Comparison of ENCODE assay signal across 1 cellular context in the genomic region with DNA sequence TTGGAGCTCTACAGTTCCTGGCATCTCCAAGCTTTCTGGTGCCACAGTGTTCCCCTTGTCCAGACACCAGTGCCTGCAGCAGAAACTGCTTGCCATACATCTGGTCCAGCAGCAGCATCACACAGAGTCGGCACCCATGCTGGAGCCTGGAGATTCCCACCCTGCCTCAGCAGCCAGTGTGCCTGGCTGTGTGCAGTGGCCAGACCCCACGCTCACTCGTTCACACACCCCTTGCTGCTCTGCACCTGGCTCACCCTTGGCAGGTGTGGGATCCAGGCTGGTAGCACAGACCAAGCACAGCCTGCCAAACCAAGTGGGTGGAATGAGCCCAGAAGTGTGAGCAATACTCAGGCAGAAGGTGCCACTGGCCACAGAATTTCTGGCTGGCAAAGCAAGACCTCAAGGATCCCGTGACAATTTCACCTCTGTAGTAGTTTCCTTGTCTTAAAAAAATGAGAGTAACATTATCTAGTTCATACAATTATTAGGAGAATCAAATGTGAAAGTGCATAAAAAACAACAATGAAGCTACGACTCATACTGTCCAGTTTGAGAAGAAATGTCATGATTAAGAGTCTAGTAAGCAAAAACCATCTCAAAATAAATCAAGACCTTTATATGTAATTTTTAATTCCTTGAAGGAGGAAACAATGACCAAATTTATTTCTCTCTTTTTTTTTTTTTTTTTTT.
TF ChIP-seq lines count a peak whose summit lies in the region.

No MANE protein-coding gene starts in this region.

TF ChIP-seq in GM23338, 12 proteins besides CTCF, POLR2A, EP300 and RAD21:
- no peak for TF ChIP-seq ETS1 (IDR thresholded peaks at IDR 0.05)
- no peak for TF ChIP-seq EZH2phosphoT487 (IDR thresholded peaks at IDR 0.05; ENCODE audit: unreplicated experiment)
- TF ChIP-seq CREB1 (CRISPR knock-in tag; IDR thresholded peaks at IDR 0.05; ENCODE audit: low read depth) = no peak
- no peak for TF ChIP-seq ZNF114 (CRISPR knock-in tag; IDR thresholded peaks at IDR 0.05)
- TF ChIP-seq EZH2 (IDR thresholded peaks at IDR 0.05; ENCODE audit: low read depth, unreplicated experiment) = no peak
- TF ChIP-seq ZNF462 (CRISPR knock-in tag; IDR thresholded peaks at IDR 0.05) = no peak
- TF ChIP-seq STAT1 (IDR thresholded peaks at IDR 0.05; ENCODE audit: unreplicated experiment) = no peak
